ENCODE assay signal across 13 cellular contexts in the genomic region with DNA sequence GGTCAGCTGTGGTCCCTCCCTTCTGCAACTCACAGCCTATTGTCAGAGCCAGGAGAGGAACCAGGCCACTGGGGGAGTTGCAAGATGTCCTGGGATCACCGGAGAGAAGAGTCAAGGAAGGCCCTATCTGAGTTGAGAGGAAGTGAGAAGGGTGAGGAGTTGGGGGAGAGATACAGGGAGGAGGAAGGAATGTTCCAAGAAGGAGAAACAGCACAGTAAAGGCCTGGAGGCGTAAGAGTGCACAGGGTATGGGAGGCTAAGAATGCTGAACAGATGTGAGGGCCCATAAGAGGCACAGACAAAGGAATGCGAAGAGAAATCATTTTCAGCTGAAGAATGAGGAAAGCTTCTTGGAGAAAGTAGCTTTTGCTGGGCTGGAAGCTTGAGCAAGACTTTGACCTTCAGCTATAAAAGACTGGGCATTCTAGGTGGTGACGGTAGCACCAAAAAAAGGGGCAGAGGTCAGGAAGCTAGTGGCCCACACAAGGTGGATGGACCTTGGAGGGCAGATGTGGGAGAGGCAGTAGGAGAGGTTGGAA. TPM values are rescaled to one million over a fixed set of nuclear protein-coding genes. Genes with fewer than 3 reads are reported as not detected.
A peak's percentile ranks its signal among the peaks of the same experiment; 100 is the strongest.
DNase-seq lines count a peak whose midpoint lies in the region; ATAC-seq, FAIRE-seq and TF ChIP-seq lines count a peak whose summit lies in the region.
"Had no signal": no experiment of that assay in that cellular context is flagged by ENCODE, and none has a peak within 500 bp of the region (broad histone marks: within the 10 kb centered on the region; RNA-seq: fewer than 3 reads in every experiment).

No MANE protein-coding gene starts in this region.

- no peak for ATAC-seq in pancreas

- CTCF ChIA-PET in BJ (lab: Yijun Ruan, JAX) = interaction anchor here (0.7 to 1.2 kb wide), 4 partner anchors 61 to 106 kb away, joined by 3 to 4 read pairs (median 3); no protein-coding TSS in a partner anchor
- CTCF ChIA-PET in PC-9 (lab: Charles Lee) = no interaction called here

- H2AFZ ChIP-seq in PC-9 = no peak overlapping the region
- H2AFZ ChIP-seq in osteoblast (ENCODE audit: low read length) = no peak overlapping the region

- BruUV-seq in PC-9 (replicated peaks; lab: Mats Ljungman, UMichigan) = no TSS peak

- intact Hi-C loops in PC-9 (cut with micrococcal nuclease; ENCODE audit: unreplicated experiment) (no loop called here), thyroid gland (cut with DNase I) (no loop called here), pancreas (cut with DNase I) (no loop called here)

- H3K4me1 ChIP-seq in PC-9 (replicated peaks; ENCODE audit: insufficient read depth) (peaks cover 43% of the 10 kb centered on the region), osteoblast (ENCODE audit: insufficient read depth, low read length) (peaks cover 15% of the 10 kb centered on the region), thyroid gland (peaks cover 0 to 2% of the 10 kb centered on the region in 2 donors), pancreas (no peaks in the 10 kb centered on the region)

- H3K27ac ChIP-seq in PC-9 = no peak overlapping the region
- H3K27ac ChIP-seq in osteoblast (ENCODE audit: low read depth, low read length) = no peak overlapping the region
- no peak overlapping the region for H3K27ac ChIP-seq in thyroid gland
- no peak overlapping the region for H3K27ac ChIP-seq in pancreas
- H3K27ac ChIP-seq: VCaP had no signal

- 85 to 88% methylated on average over 4 of the region's 4 CpGs for WGBS in thyroid gland, 2 donors
- WGBS in pancreas, 2 donors = 81 to 87% methylated on average over 4 of the region's 4 CpGs

- H3K9me2 ChIP-seq in PC-9 (ENCODE audit: insufficient read depth) = no peaks in the 10 kb centered on the region

- H3K4me2 ChIP-seq in PC-9 (0 out of 2 replicates have a peak overlapping the region, but pooled peaks have one; percentile 7), osteoblast (ENCODE audit: insufficient read depth, low read length) (no peak overlapping the region)

- H3K79me2 ChIP-seq in PC-9 (ENCODE audit: low read depth) (no peaks in the 10 kb centered on the region), osteoblast (ENCODE audit: insufficient read depth, low read length) (no peaks in the 10 kb centered on the region)

- POLR2A ChIA-PET in BJ (lab: Charles Lee) (interaction anchor here (0.7 kb wide), 1 partner anchor 58 kb away, joined by 4 read pairs; no protein-coding TSS in a partner anchor), PC-9 (lab: Charles Lee; ENCODE audit: unreplicated experiment) (no interaction called here)

- H3K4me3 ChIP-seq in BJ (ENCODE audit: low read depth, low read length) (no peak overlapping the region), PC-9 (no peak overlapping the region), osteoblast (ENCODE audit: insufficient read depth, low read length) (no peak overlapping the region), thyroid gland (replicated peaks in 1 of 3) (no peak overlapping the region), pancreas (no peak overlapping the region)

- no peak for TF ChIP-seq POLR2A in thyroid gland (IDR thresholded peaks at IDR 0.05)

- no peaks in the 10 kb centered on the region for H3K27me3 ChIP-seq in BJ (ENCODE audit: control insufficient read depth, insufficient read depth, low read length)
- H3K27me3 ChIP-seq in PC-9 (ENCODE audit: insufficient read depth, low read depth) = no peaks in the 10 kb centered on the region
- H3K27me3 ChIP-seq in osteoblast (ENCODE audit: insufficient read depth, low read length) = no peaks in the 10 kb centered on the region
- no peaks in the 10 kb centered on the region for H3K27me3 ChIP-seq in thyroid gland
- H3K27me3 ChIP-seq in pancreas = no peaks in the 10 kb centered on the region

- FAIRE-seq in pancreas (lab: Jason Lieb, UNC) = no peak

- no peaks in the 10 kb centered on the region for H3K36me3 ChIP-seq in BJ (ENCODE audit: control insufficient read depth, insufficient read depth, low read length)
- no peaks in the 10 kb centered on the region for H3K36me3 ChIP-seq in PC-9 (ENCODE audit: low read depth)
- no peaks in the 10 kb centered on the region for H3K36me3 ChIP-seq in osteoblast (ENCODE audit: insufficient read depth, low read length)
- H3K36me3 ChIP-seq in thyroid gland = no peaks in the 10 kb centered on the region
- no peaks in the 10 kb centered on the region for H3K36me3 ChIP-seq in pancreas

- TF ChIP-seq CTCF in BJ (IDR thresholded peaks at IDR 0.05; ENCODE audit: insufficient read depth, low read depth, low read length) (peak; percentile 7; the same call in 1 of the 2 replicates), PC-9 (conservative IDR thresholded peaks at IDR 0.05) (no peak), osteoblast (IDR thresholded peaks at IDR 0.05; ENCODE audit: extremely low read depth, low read depth, low read length) (no peak), thyroid gland (IDR thresholded peaks at IDR 0.05) (no peak), pancreas (IDR thresholded peaks at IDR 0.05) (no peak)

- peak; percentile 80 for DNase-seq in BJ (ENCODE audit: low read depth)
- DNase-seq in PC-9 = no peak
- DNase-seq in fibroblast of peridontal ligament (ENCODE audit: extremely low read depth) = peak; percentile 78
- DNase-seq in osteoblast (ENCODE audit: insufficient read length, low spot score, missing footprints) = peak; percentile 56
- no peak for DNase-seq in T-helper 2 cell
- no peak for DNase-seq in thyroid gland
- no peak for DNase-seq in central memory CD4-positive, alpha-beta T cell
- DNase-seq in pancreas = no peak
- DNase-seq: anterior cingulate cortex; CD4-positive, CD25-positive, alpha-beta regulatory T cell; NCI-H446 had no signal

- no peaks in the 10 kb centered on the region for H3K9me3 ChIP-seq in PC-9 (ENCODE audit: insufficient read depth, low read depth)
- no peaks in the 10 kb centered on the region for H3K9me3 ChIP-seq in osteoblast (ENCODE audit: low read depth, low read length)
- H3K9me3 ChIP-seq in thyroid gland = no peaks in the 10 kb centered on the region
- H3K9me3 ChIP-seq in pancreas = no peaks in the 10 kb centered on the region

- peaks cover 17% of the 10 kb centered on the region for H3F3A ChIP-seq in PC-9 (ENCODE audit: insufficient read depth, low read depth)

- no peaks in the 10 kb centered on the region for H4K20me1 ChIP-seq in PC-9 (ENCODE audit: insufficient read depth)
- H4K20me1 ChIP-seq in osteoblast (ENCODE audit: insufficient read depth, low read length) = no peaks in the 10 kb centered on the region

RNA-seq across cellular contexts. Expression of a gene that starts 21.6 kb away (rescaled TPM):
- polyA plus RNA-seq in BJ (2011; rRNA removed) (0.11 and 0.29 TPM in 2 replicates), pancreas (1 to 10 TPM; 1.9 to 2.6 TPM)
- 0.09 TPM in 1 of 2 replicates, not detected in the other for polyA minus RNA-seq in BJ (2011; rRNA and poly(A)+ RNA removed)
- total RNA-seq in PC-9 (2021) (0.72 and 0.95 TPM in 2 replicates), osteoblast (0.36 and 0.88 TPM in 2 replicates), thyroid gland (10 to 100 TPM in 3 of 4 donors, 1 to 10 TPM in 1; 9.1 to 14.1 (median 11.4) TPM), pancreas (10 to 100 TPM in 3 of 6 donors, 1 to 10 TPM in 3; 1.4 to 51.2 (median 7.6) TPM)
- total RNA-seq: CD4-positive, CD25-positive, alpha-beta regulatory T cell had no signal

RNA-seq across cellular contexts. Expression of a gene that starts 47.7 kb away (rescaled TPM):
- polyA plus RNA-seq in BJ (2011; rRNA removed) (163 and 276 TPM in 2 replicates), pancreas (10 to 100 TPM; 11.5 to 17.0 TPM)
- polyA minus RNA-seq in BJ (2011; rRNA and poly(A)+ RNA removed) = 384 and 442 TPM in 2 replicates
- total RNA-seq in PC-9 (2021) (0.08 TPM in 1 of 2 replicates, not detected in the other), osteoblast (531 and 567 TPM in 2 replicates), thyroid gland (100 to 1,000 TPM in 2 of 4 donors, 10 to 100 TPM in 2; 47.3 to 108 (median 84.8) TPM), pancreas (10 to 100 TPM in 4 of 6 donors, 1 to 10 TPM in 2; 7.2 to 48.6 (median 15.6) TPM)
- total RNA-seq: CD4-positive, CD25-positive, alpha-beta regulatory T cell had no signal

RNA-seq across cellular contexts. Expression of a gene that starts 58.6 kb away (rescaled TPM):
- 0.39 and 0.97 TPM in 2 replicates for polyA plus RNA-seq in BJ (2011; rRNA removed)
- 0.14 TPM in 1 of 2 replicates, not detected in the other for polyA minus RNA-seq in BJ (2011; rRNA and poly(A)+ RNA removed)
- total RNA-seq in PC-9 (2021) = not detected in 2 replicates
- total RNA-seq in osteoblast = 0.29 and 0.36 TPM in 2 replicates
- not detected for total RNA-seq in thyroid gland
- under 1 TPM in 2 of 6 donors, not detected in 4; 0.13 to 0.16 TPM for total RNA-seq in pancreas
- polyA plus RNA-seq in pancreas = under 1 TPM in 1 of 2 donors, not detected in 1; 0.19 TPM
- total RNA-seq: CD4-positive, CD25-positive, alpha-beta regulatory T cell; skeletal muscle tissue had no signal
- polyA plus RNA-seq: CD4-positive, CD25-positive, alpha-beta regulatory T cell had no signal

Comparison
In these comparisons a context has a peak if more than half of its experiments do, and no peak if none do; other contexts are left out.
1. DNase-seq: peak in BJ (single experiment), fibroblast of peridontal ligament (single experiment) and osteoblast (single experiment); none in PC-9 (0 of 2), T-helper 2 cell (0 of 5), thyroid gland (0 of 2), central memory CD4-positive, alpha-beta T cell (single experiment) and pancreas (0 of 6).